8 cellular contexts compared by ENCODE assay signal in genomic region chr4:110516106-110516922, GRCh38. TPM values are rescaled to one million over a fixed set of nuclear protein-coding genes. Genes with fewer than 3 reads are reported as not detected.
DNase-seq lines count a peak whose midpoint lies in the region; ATAC-seq, FAIRE-seq and TF ChIP-seq lines count a peak whose summit lies in the region.

No MANE protein-coding gene starts in this region.

- H3K36me3 ChIP-seq in RWPE2 (ENCODE audit: low read depth) (no peaks in the 10 kb centered on the region), gastroesophageal sphincter (no peaks in the 10 kb centered on the region), parathyroid adenoma (ENCODE audit: control insufficient read depth, insufficient read depth, low read length) (no peaks in the 10 kb centered on the region), thyroid gland (no peaks in the 10 kb centered on the region)

- H3K4me3 ChIP-seq in RWPE2 (ENCODE audit: severe bottlenecking) (peak overlapping the region; percentile 38), gastroesophageal sphincter (peak overlapping the region; percentile 45 to 65), parathyroid adenoma (ENCODE audit: low read depth, low read length) (peak overlapping the region; percentile 31), thyroid gland (replicated peaks in 1 of 3) (peak overlapping the region in 2 of 3 donors; percentile 16 to 41)

- no peak overlapping the region for H3K9ac ChIP-seq in parathyroid adenoma

- no peak overlapping the region for H3K4me2 ChIP-seq in parathyroid adenoma (ENCODE audit: low read length)

- TF ChIP-seq CTCF in D721Med (IDR thresholded peaks at IDR 0.05; ENCODE audit: insufficient read depth, missing control alignments) (peak; percentile 79), RWPE2 (IDR thresholded peaks at IDR 0.05; ENCODE audit: poor library complexity, severe bottlenecking) (peak; percentile 87), gastroesophageal sphincter (IDR thresholded peaks at IDR 0.05) (peak; percentile 38 to 75 (median 64)), parathyroid adenoma (IDR thresholded peaks at IDR 0.05) (peak; percentile 40), thyroid gland (IDR thresholded peaks at IDR 0.05) (peak; percentile 44 to 81 (median 68))

- DNase-seq in D721Med (ENCODE audit: insufficient read length, low spot score) = no peak
- DNase-seq in HUDEP-2 (lab: John Stamatoyannopoulos, UW; ENCODE audit: unreplicated experiment in 76 of 76) = peak in 70 of 76 experiments; percentile 0 to 75 (median 47)
- peak; percentile 66 for DNase-seq in RWPE2 (ENCODE audit: low spot score)
- DNase-seq in activated effector memory CD4-positive, alpha-beta T cell treated with anti-CD3 and anti-CD28 coated beads, Interleukin-2, amount 50 U/mL, for 16 hours = peak; percentile 88
- peak; percentile 78 to 83 for DNase-seq in thyroid gland

- H3K27me3 ChIP-seq in RWPE2 (ENCODE audit: insufficient read depth, poor library complexity, severe bottlenecking) = no peaks in the 10 kb centered on the region
- peaks cover 7% of the 10 kb centered on the region for H3K27me3 ChIP-seq in gastroesophageal sphincter
- H3K27me3 ChIP-seq in parathyroid adenoma (ENCODE audit: control insufficient read depth, insufficient read depth, low read length) = no peaks in the 10 kb centered on the region
- no peaks in the 10 kb centered on the region for H3K27me3 ChIP-seq in thyroid gland

- no peak for TF ChIP-seq POLR2A in gastroesophageal sphincter (IDR thresholded peaks at IDR 0.05)
- no peak for TF ChIP-seq POLR2A in thyroid gland (IDR thresholded peaks at IDR 0.05)

- intact Hi-C loops in thyroid gland (cut with DNase I) = no loop called here

- no peak for TF ChIP-seq EP300 in gastroesophageal sphincter (IDR thresholded peaks at IDR 0.05)

- peak overlapping the region; percentile 33 for H2AFZ ChIP-seq in parathyroid adenoma

- WGBS in gastroesophageal sphincter (ENCODE audit: low coverage in 1 of 2), 2 donors = 14 to 24% methylated on average over 8 of the region's 8 CpGs
- WGBS in thyroid gland, 2 donors = 10 to 18% methylated on average over 8 of the region's 8 CpGs

- H3K27ac ChIP-seq in RWPE2 (ENCODE audit: poor library complexity, severe bottlenecking) (no peak overlapping the region), gastroesophageal sphincter (no peak overlapping the region), parathyroid adenoma (no peak overlapping the region), thyroid gland (peak overlapping the region in 1 of 3 donors; percentile 58)

- ATAC-seq in GM21381 (IDR thresholded peaks at IDR 0.05; ENCODE audit: unreplicated experiment) (peak; percentile 84), RWPE2 (ENCODE audit: low read depth) (peak; percentile 96), gastroesophageal sphincter (peak; percentile 77)

- H3K79me2 ChIP-seq in parathyroid adenoma = no peaks in the 10 kb centered on the region

- no peaks in the 10 kb centered on the region for H3K9me3 ChIP-seq in RWPE2 (ENCODE audit: severe bottlenecking)
- H3K9me3 ChIP-seq in gastroesophageal sphincter = no peaks in the 10 kb centered on the region
- H3K9me3 ChIP-seq in parathyroid adenoma (ENCODE audit: control insufficient read depth, low read length) = no peaks in the 10 kb centered on the region
- no peaks in the 10 kb centered on the region for H3K9me3 ChIP-seq in thyroid gland

- H3K4me1 ChIP-seq in RWPE2 (ENCODE audit: insufficient read depth, poor library complexity, severe bottlenecking) = no peaks in the 10 kb centered on the region
- no peaks in the 10 kb centered on the region for H3K4me1 ChIP-seq in gastroesophageal sphincter
- no peaks in the 10 kb centered on the region for H3K4me1 ChIP-seq in parathyroid adenoma
- H3K4me1 ChIP-seq in thyroid gland = no peaks in the 10 kb centered on the region

- FAIRE-seq in D721Med (lab: Jason Lieb, UNC) = no peak

RNA-seq across cellular contexts. Expression of gene ENPEP, which starts 40.4 kb away (rescaled TPM):
- total RNA-seq in gastroesophageal sphincter = 1 to 10 TPM; 2.9 to 7.0 (median 6.3) TPM
- total RNA-seq in thyroid gland = 1 to 10 TPM; 2.0 to 6.6 (median 2.4) TPM
